ENCODE assay signal across 19 cellular contexts in genomic region chr3:141418751-141419150, GRCh38. TPM values are rescaled to one million over a fixed set of nuclear protein-coding genes. Genes with fewer than 3 reads are reported as not detected.
DNase-seq lines count a peak whose midpoint lies in the region; ATAC-seq and TF ChIP-seq lines count a peak whose summit lies in the region.
"Had no signal": no experiment of that assay in that cellular context is flagged by ENCODE, and none has a peak within 500 bp of the region (broad histone marks: within the 10 kb centered on the region; RNA-seq: fewer than 3 reads in every experiment).

No MANE protein-coding gene starts in this region.

- H3K4me1 Mint-ChIP-seq in activated CD4-positive, alpha-beta T cell treated with anti-CD3 and anti-CD28 coated beads for 36 hours, result peaks cover 56% of the 10 kb centered on the region
- H3K4me1 Mint-ChIP-seq in activated T-helper 17 cell treated with anti-CD3 and anti-CD28 coated beads, Interleukin-2, amount 50 U/mL, for 72 hours, result peaks cover 54% of the 10 kb centered on the region
- H3K4me1 Mint-ChIP-seq in type B pancreatic cell (ENCODE audit: unreplicated experiment), result peaks cover 31% of the 10 kb centered on the region
- H3K4me1 Mint-ChIP-seq: CD14-positive monocyte had no signal

- H3K27me3 Mint-ChIP-seq in activated CD4-positive, alpha-beta T cell treated with anti-CD3 and anti-CD28 coated beads for 36 hours, result no peaks in the 10 kb centered on the region
- H3K27me3 Mint-ChIP-seq in activated T-helper 17 cell treated with anti-CD3 and anti-CD28 coated beads, Interleukin-2, amount 50 U/mL, for 72 hours, result no peaks in the 10 kb centered on the region
- no peaks in the 10 kb centered on the region for H3K27me3 Mint-ChIP-seq in type B pancreatic cell

- no peaks in the 10 kb centered on the region for H3K9me3 ChIP-seq in OCI-LY7 (ENCODE audit: low read length)

- no TSS peak for BruUV-seq in OCI-LY7 (replicated peaks; lab: Mats Ljungman, UMichigan)

- peaks cover 4% of the 10 kb centered on the region for H3K9me3 Mint-ChIP-seq in activated CD4-positive, alpha-beta T cell treated with anti-CD3 and anti-CD28 coated beads for 36 hours (ENCODE audit: low read depth)
- no peaks in the 10 kb centered on the region for H3K9me3 Mint-ChIP-seq in activated T-helper 17 cell treated with anti-CD3 and anti-CD28 coated beads, Interleukin-2, amount 50 U/mL, for 72 hours
- H3K9me3 Mint-ChIP-seq in type B pancreatic cell, result peaks cover 6% of the 10 kb centered on the region
- H3K9me3 Mint-ChIP-seq: GM23338 had no signal

- CTCF ChIA-PET in activated CD4-positive, alpha-beta T cell treated with anti-CD3 and anti-CD28 coated beads for 36 hours (lab: Charles Lee), result interaction anchor here (0.9 to 1.4 kb wide), 3 partner anchors 23 to 49 kb away, joined by 3 to 5 read pairs (median 4); no protein-coding TSS in a partner anchor
- CTCF ChIA-PET in OCI-LY7 (lab: Charles Lee; ENCODE audit: unreplicated experiment), result no interaction called here

- no peak for DNase-seq in activated CD4-positive, alpha-beta T cell treated with anti-CD3 and anti-CD28 coated beads for 36 hours
- no peak for DNase-seq in activated CD4-positive, alpha-beta T cell treated with anti-CD3 and anti-CD28 coated beads, Interleukin-2, amount 50 U/mL, for 4 hours
- DNase-seq in islet precursor cell, result peak; percentile 11
- DNase-seq in type B pancreatic cell (ENCODE audit: extremely low spot score, unreplicated experiment), result no peak
- no peak for DNase-seq in OCI-LY7 (ENCODE audit: low spot score)
- no peak for DNase-seq in activated naive CD4-positive, alpha-beta T cell treated with Interleukin-2 at 50 U/mL for 16 hours
- DNase-seq in coronary artery (ENCODE audit: low spot score), result no peak
- DNase-seq: Calu3, DMS79, NCI-H1105 treated with DMSO at 0.1 percent for 48 hours, NCI-H187 treated with DMSO at 0.1 percent for 48 hours, NCI-H2171, NCI-H446 treated with DMSO at 0.1 percent for 48 hours, SHP77 treated with DMSO at 0.1 percent for 48 hours had no signal

- H3K4me3 Mint-ChIP-seq in activated CD4-positive, alpha-beta T cell treated with anti-CD3 and anti-CD28 coated beads for 36 hours, result no peak overlapping the region
- H3K4me3 Mint-ChIP-seq in activated T-helper 17 cell treated with anti-CD3 and anti-CD28 coated beads, Interleukin-2, amount 50 U/mL, for 72 hours, result no peak overlapping the region
- peak overlapping the region; percentile 77 for H3K4me3 Mint-ChIP-seq in type B pancreatic cell
- H3K4me3 Mint-ChIP-seq: CD14-positive monocyte, GM23338 had no signal

- no peak overlapping the region for H3K27ac ChIP-seq in OCI-LY7 (ENCODE audit: low read depth, low read length, poor library complexity, severe bottlenecking)
- H3K27ac ChIP-seq in coronary artery, result peak overlapping the region in 1 of 2 donors; percentile 41
- H3K27ac ChIP-seq: HL-60 had no signal

- no peaks in the 10 kb centered on the region for H3K36me3 ChIP-seq in OCI-LY7 (ENCODE audit: insufficient read depth, low read length)

- no peaks in the 10 kb centered on the region for H3K4me1 ChIP-seq in OCI-LY7 (ENCODE audit: insufficient read depth, low read length, poor library complexity, severe bottlenecking)

- intact Hi-C loops in activated CD4-positive, alpha-beta T cell treated with anti-CD3 and anti-CD28 coated beads for 36 hours (cut with DNase I, micrococcal nuclease), result no loop called here
- intact Hi-C loops in OCI-LY7 (cut with micrococcal nuclease; ENCODE audit: unreplicated experiment), result no loop called here

- peaks cover 41% of the 10 kb centered on the region for H3K36me3 Mint-ChIP-seq in activated CD4-positive, alpha-beta T cell treated with anti-CD3 and anti-CD28 coated beads for 36 hours (ENCODE audit: low read depth)
- peaks cover 78% of the 10 kb centered on the region for H3K36me3 Mint-ChIP-seq in activated T-helper 17 cell treated with anti-CD3 and anti-CD28 coated beads, Interleukin-2, amount 50 U/mL, for 72 hours (ENCODE audit: low read depth)
- peaks cover 29% of the 10 kb centered on the region for H3K36me3 Mint-ChIP-seq in type B pancreatic cell

- no peak overlapping the region for H2AFZ ChIP-seq in OCI-LY7 (ENCODE audit: low read length)
- H2AFZ ChIP-seq: GM23338 had no signal

- TF ChIP-seq CTCF in type B pancreatic cell (conservative IDR thresholded peaks at IDR 0.05) (no peak), OCI-LY7 (conservative IDR thresholded peaks at IDR 0.05; ENCODE audit: low read length) (no peak), coronary artery (IDR thresholded peaks at IDR 0.05) (no peak)

- no peak overlapping the region for H3K4me2 ChIP-seq in OCI-LY7 (ENCODE audit: low read length)
- H3K4me2 ChIP-seq: GM23338 had no signal

- POLR2A ChIA-PET in activated CD4-positive, alpha-beta T cell treated with anti-CD3 and anti-CD28 coated beads for 36 hours (lab: Charles Lee), result no interaction called here
- POLR2A ChIA-PET in OCI-LY7 (lab: Charles Lee), result interaction anchor here (0.7 kb wide), 1 partner anchor 53 kb away, joined by 3 read pairs; no protein-coding TSS in a partner anchor

- H3K4me3 ChIP-seq in OCI-LY7 (ENCODE audit: low read depth, low read length, poor library complexity, severe bottlenecking) (no peak overlapping the region), coronary artery (no peak overlapping the region)
- H3K4me3 ChIP-seq: GM23338, K562 had no signal

- H3K27ac Mint-ChIP-seq in activated CD4-positive, alpha-beta T cell treated with anti-CD3 and anti-CD28 coated beads for 36 hours, result peak overlapping the region; percentile 11
- H3K27ac Mint-ChIP-seq in activated T-helper 17 cell treated with anti-CD3 and anti-CD28 coated beads, Interleukin-2, amount 50 U/mL, for 72 hours, result peak overlapping the region; percentile 21
- H3K27ac Mint-ChIP-seq in type B pancreatic cell, result peak overlapping the region; percentile 82
- H3K27ac Mint-ChIP-seq: GM23338 had no signal

- no peaks in the 10 kb centered on the region for H3K9me2 ChIP-seq in OCI-LY7 (ENCODE audit: insufficient read depth, low read length)

- no peak for ATAC-seq in activated CD4-positive, alpha-beta T cell treated with anti-CD3 and anti-CD28 coated beads for 36 hours
- no peak for ATAC-seq in activated T-helper 17 cell treated with anti-CD3 and anti-CD28 coated beads, Interleukin-2, amount 50 U/mL, for 72 hours (replicated peaks)
- ATAC-seq: GM23338, K562 had no signal

- H3K79me2 ChIP-seq in OCI-LY7 (ENCODE audit: insufficient read depth, low read depth, low read length), result no peaks in the 10 kb centered on the region

- H4K20me1 ChIP-seq in OCI-LY7 (ENCODE audit: insufficient read depth, low read length), result no peaks in the 10 kb centered on the region

RNA-seq across cellular contexts. Expression of gene ZBTB38, which starts 50.4 kb away (rescaled TPM):
- total RNA-seq in activated CD4-positive, alpha-beta T cell treated with anti-CD3 and anti-CD28 coated beads for 36 hours, result 10 to 100 TPM; 21.3 to 22.0 TPM
- total RNA-seq in activated T-helper 17 cell treated with anti-CD3 and anti-CD28 coated beads, Interleukin-2, amount 50 U/mL, for 72 hours, result 10 to 100 TPM; 33.3 to 45.6 TPM
- total RNA-seq in type B pancreatic cell (ENCODE audit: low replicate concordance) (29.4 and 35.4 TPM in 2 replicates), OCI-LY7 (2022) (12.4 and 16.6 TPM in 2 replicates)
- 7.6 and 8.4 TPM in 2 replicates for total RNA-seq in OCI-LY7 (2014; rRNA removed; shearing (Covaris generic))

Comparison
In these comparisons a context has a peak if more than half of its experiments do, and no peak if none do; other contexts are left out.
1. H3K27ac Mint-ChIP-seq: peak in every context shown above with its lines; median percentile 82 in type B pancreatic cell; 21 in activated T-helper 17 cell treated with anti-CD3 and anti-CD28 coated beads, Interleukin-2, amount 50 U/mL, for 72 hours; 11 in activated CD4-positive, alpha-beta T cell treated with anti-CD3 and anti-CD28 coated beads for 36 hours.